In the genomic region with DNA sequence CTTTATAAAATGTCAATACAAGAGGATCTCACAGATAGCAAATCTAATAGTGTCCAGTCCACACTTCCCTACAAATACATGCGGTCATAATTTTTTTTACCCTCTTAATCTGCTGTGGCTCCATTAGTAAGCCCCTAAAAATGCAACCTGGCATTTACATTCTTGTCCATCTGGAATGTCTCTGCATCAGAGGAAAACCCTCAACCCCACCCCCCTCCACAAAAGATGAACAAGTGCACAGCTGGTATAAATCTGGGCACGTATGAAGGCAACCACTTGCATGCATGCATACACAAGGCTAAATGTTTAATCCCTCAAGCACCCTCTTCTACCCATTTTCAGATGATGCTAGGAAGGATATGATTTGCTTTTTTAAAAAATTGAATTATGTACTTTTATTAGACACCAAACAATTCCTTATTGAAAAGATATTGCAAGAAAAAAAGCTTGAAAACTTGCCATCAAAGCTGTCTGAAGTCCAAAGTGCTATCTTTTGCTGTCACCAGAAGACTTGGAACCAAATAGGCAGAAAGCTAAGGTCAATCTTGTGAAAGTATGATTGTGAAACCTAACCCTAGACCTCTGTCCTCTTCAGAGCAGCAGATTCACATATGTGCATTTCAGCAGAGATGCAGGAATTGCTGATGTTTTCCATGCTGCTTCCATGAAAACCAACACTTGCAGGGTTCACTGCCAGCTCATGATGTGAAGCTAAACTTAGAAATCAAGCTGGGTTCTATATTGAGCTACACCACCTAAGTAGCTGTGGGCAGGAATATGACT, we compare ENCODE assay signal across 9 cellular contexts. TPM values are rescaled to one million over a fixed set of nuclear protein-coding genes. Genes with fewer than 3 reads are reported as not detected.
A peak's percentile ranks its signal among the peaks of the same experiment; 100 is the strongest.
DNase-seq lines count a peak whose midpoint lies in the region; ATAC-seq and TF ChIP-seq lines count a peak whose summit lies in the region.
"Had no signal": no experiment of that assay in that cellular context is flagged by ENCODE, and none has a peak within 500 bp of the region (broad histone marks: within the 10 kb centered on the region; RNA-seq: fewer than 3 reads in every experiment).

No MANE protein-coding gene starts in this region.

- H3K4me3 ChIP-seq in SJCRH30 (no peak overlapping the region), foreskin fibroblast (ENCODE audit: low read depth in 1 of 2, low read length in 2 of 2) (no peak overlapping the region), gastrocnemius medialis (peak overlapping the region; percentile 4 to 21 (median 16))
- H3K4me3 ChIP-seq: stomach had no signal

- peaks cover 22% of the 10 kb centered on the region for H3K9me3 ChIP-seq in SJCRH30 (replicated peaks)
- H3K9me3 ChIP-seq in gastrocnemius medialis: no peaks in the 10 kb centered on the region
- H3K9me3 ChIP-seq: stomach had no signal

- TF ChIP-seq CTCF in foreskin fibroblast (IDR thresholded peaks at IDR 0.05; ENCODE audit: low read depth, low read length) (no peak), gastrocnemius medialis (IDR thresholded peaks at IDR 0.05 in 4 of 5, conservative IDR thresholded peaks at IDR 0.05 in 1 of 5) (no peak)

- DNase-seq in GM04503 (ENCODE audit: low read depth) (peak; percentile 51), SJCRH30 (peak; percentile 71 to 82), foreskin fibroblast (peak; percentile 91 to 95), gastrocnemius medialis (peak; percentile 46 to 63), dermis blood vessel endothelial cell (no peak), RKO (ENCODE audit: low spot score) (no peak), islet precursor cell (no peak), NAMALWA (ENCODE audit: low spot score) (no peak)
- DNase-seq: stomach had no signal

- intact Hi-C loops in gastrocnemius medialis (cut with DNase I; ENCODE audit: low total_unique reads): no loop called here

- H3K27ac ChIP-seq in SJCRH30 (peak overlapping the region; percentile 98), gastrocnemius medialis (peak overlapping the region; percentile 83 to 94 (median 92))

- peak; percentile 79 to 83 for ATAC-seq in gastrocnemius medialis

- H3K4me1 ChIP-seq in SJCRH30 (peaks cover 51% of the 10 kb centered on the region), gastrocnemius medialis (peaks cover 71% of the 10 kb centered on the region in 2 donors)

- in situ Hi-C loops in gastrocnemius medialis (cut with MboI; ENCODE audit: low sequenced_read_pairs in 4 of 4): no loop called here

- H3K27me3 ChIP-seq in SJCRH30 (no peaks in the 10 kb centered on the region), gastrocnemius medialis (no peaks in the 10 kb centered on the region)
- H3K27me3 ChIP-seq: stomach had no signal

- H3K36me3 ChIP-seq in SJCRH30 (peaks cover 33% of the 10 kb centered on the region), gastrocnemius medialis (no peaks in the 10 kb centered on the region)
- H3K36me3 ChIP-seq: stomach had no signal

- no peak for TF ChIP-seq POLR2A in gastrocnemius medialis (IDR thresholded peaks at IDR 0.05)

RNA-seq across cellular contexts. Expression of gene IRS1, which starts 39.0 kb away (rescaled TPM):
- total RNA-seq in SJCRH30 (2014; rRNA removed; shearing (Covaris generic)): 17.6 and 20.9 TPM in 2 replicates
- total RNA-seq in gastrocnemius medialis (10 to 100 TPM in 1 of 4 donors, 1 to 10 TPM in 3; 2.2 to 71.1 (median 6.3) TPM), dermis blood vessel endothelial cell (0.17 and 0.23 TPM in 2 replicates)

Comparison
In these comparisons a context has a peak if more than half of its experiments do, and no peak if none do; other contexts are left out.
1. DNase-seq: peak in GM04503 (single experiment), SJCRH30 (2 of 2), foreskin fibroblast (2 of 2) and gastrocnemius medialis (2 of 2); none in dermis blood vessel endothelial cell (single experiment), RKO (single experiment), islet precursor cell (single experiment) and NAMALWA (single experiment).
2. H3K4me3 ChIP-seq: peak in gastrocnemius medialis (4 of 4); none in SJCRH30 (single experiment) and foreskin fibroblast (0 of 2).